8 cellular contexts compared by ENCODE assay signal in the genomic region with DNA sequence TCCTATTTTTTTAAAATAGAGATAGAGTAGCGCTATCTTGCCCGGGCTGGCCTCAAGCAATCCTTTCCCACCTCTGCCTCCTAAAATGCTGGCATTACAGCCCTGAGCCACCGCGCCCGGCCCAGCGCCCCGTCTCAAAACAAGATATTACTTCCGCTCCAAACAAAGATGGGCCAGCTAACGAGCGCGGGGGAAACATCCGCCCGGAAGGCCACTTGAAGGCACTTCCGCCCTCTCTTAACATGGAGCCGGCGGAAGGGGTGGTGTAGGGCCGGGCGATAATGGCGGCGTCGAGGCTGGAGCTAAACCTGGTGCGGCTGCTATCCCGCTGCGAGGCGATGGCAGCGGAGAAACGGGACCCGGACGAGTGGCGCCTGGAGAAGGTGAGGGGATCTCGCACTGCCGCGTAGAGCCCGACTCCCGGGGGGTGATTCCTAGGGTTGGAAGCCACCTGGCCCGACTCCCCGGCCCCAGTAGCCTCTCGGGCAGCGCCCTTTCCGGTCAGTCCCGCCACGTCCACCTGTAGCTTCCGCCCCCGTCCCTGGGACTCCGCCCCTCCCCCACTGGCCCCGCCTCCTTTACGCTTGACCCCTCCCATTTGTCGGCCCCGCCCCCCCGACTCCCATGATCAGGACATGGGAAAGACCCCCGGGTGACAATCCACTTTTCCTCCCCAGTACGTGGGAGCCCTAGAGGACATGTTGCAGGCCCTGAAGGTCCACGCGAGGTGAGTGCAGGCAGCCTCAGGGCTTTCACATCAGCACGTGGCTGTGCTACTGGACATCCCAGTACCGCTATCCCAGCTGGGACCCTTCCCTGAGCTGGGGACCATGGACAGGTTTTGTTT. TPM values are rescaled to one million over a fixed set of nuclear protein-coding genes. Genes with fewer than 3 reads are reported as not detected.
A peak's percentile ranks its signal among the peaks of the same experiment; 100 is the strongest.
DNase-seq lines count a peak whose midpoint lies in the region; ATAC-seq and TF ChIP-seq lines count a peak whose summit lies in the region.

A gene with protein sequence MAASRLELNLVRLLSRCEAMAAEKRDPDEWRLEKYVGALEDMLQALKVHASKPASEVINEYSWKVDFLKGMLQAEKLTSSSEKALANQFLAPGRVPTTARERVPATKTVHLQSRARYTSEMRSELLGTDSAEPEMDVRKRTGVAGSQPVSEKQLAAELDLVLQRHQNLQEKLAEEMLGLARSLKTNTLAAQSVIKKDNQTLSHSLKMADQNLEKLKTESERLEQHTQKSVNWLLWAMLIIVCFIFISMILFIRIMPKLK (plus strand): TSS at position 233 of the 847 bp plus-strand sequence. CDS start 49 bp downstream, at position 282.

- peak in 1 of 2 donors; percentile 55 for TF ChIP-seq POLR2A in heart left ventricle (IDR thresholded peaks at IDR 0.05)

- peak within 1 kb of the TSS; percentile 83 to 91 (median 84) for H3K4me3 Mint-ChIP-seq in T-cell
- peak within 1 kb of the TSS; percentile 96 for H3K4me3 Mint-ChIP-seq in type B pancreatic cell

- peaks cover 11 to 19% (median 18%) of the 10 kb centered on the region in 3 donors for H3K4me1 Mint-ChIP-seq in T-cell
- peaks cover 8% of the 10 kb centered on the region for H3K4me1 Mint-ChIP-seq in type B pancreatic cell (ENCODE audit: unreplicated experiment)

- H3K27ac Mint-ChIP-seq in T-cell = peak within 1 kb of the TSS; percentile 99 to 100
- H3K27ac Mint-ChIP-seq in type B pancreatic cell = peak within 1 kb of the TSS; percentile 97

- H3K27me3 ChIP-seq in heart left ventricle = no peaks in the 10 kb centered on the region

- 3 to 4% (median 3%) methylated on average over 50 to 56 of the region's 56 CpGs for WGBS in adipose tissue, 3 donors
- WGBS in heart left ventricle, 4 donors = 3 to 6% (median 4%) methylated on average over 38 to 56 of the region's 56 CpGs

- peak within 1 kb of the TSS; percentile 38 to 83 (median 78) for H3K4me3 ChIP-seq in heart left ventricle

- peaks cover 0 to 26% (median 11%) of the 10 kb centered on the region in 12 donors for H3K4me1 ChIP-seq in heart left ventricle

- H3K36me3 Mint-ChIP-seq in T-cell = peaks cover 33% of the 10 kb centered on the region
- H3K36me3 Mint-ChIP-seq in type B pancreatic cell = peaks cover 7% of the 10 kb centered on the region

- CTCF ChIA-PET in T-cell (lab: Charles Lee) = interaction anchor here in 1 of 2 donors (0.7 to 1.0 kb wide), 3 partner anchors 11 to 52 kb away, joined by 3 to 4 read pairs (median 3); a partner anchor contains a TSS

- peak; percentile 95 for DNase-seq in GM03348 (ENCODE audit: low spot score)
- DNase-seq in NCI-H1436 treated with DMSO at 0.1 percent for 48 hours (lab: John Stamatoyannopoulos, UW) = peak; percentile 42
- DNase-seq in T-cell = peak; percentile 73 to 92 (median 88)
- DNase-seq in heart left ventricle = peak; percentile 91 to 95 (median 93)
- peak; percentile 82 to 98 (median 88) for DNase-seq in posterior cingulate gyrus
- DNase-seq in type B pancreatic cell (ENCODE audit: extremely low spot score, unreplicated experiment) = peak; percentile 90

- H3K27me3 Mint-ChIP-seq in T-cell (no peaks in the 10 kb centered on the region), type B pancreatic cell (no peaks in the 10 kb centered on the region)

- intact Hi-C loops in heart left ventricle (cut with DNase I) (loop anchor here in 4 of 10 donors (2.0 to 10.0 kb wide), 4 partner anchors 47 to 138 kb away; a partner anchor contains a TSS), posterior cingulate gyrus (cut with DNase I) (loop anchor here (10.0 kb wide), 2 partner anchors 49 to 141 kb away; a partner anchor contains a TSS)

- H3K9me3 ChIP-seq in heart left ventricle = no peaks in the 10 kb centered on the region

- no peaks in the 10 kb centered on the region for H3K9me3 Mint-ChIP-seq in T-cell
- no peaks in the 10 kb centered on the region for H3K9me3 Mint-ChIP-seq in type B pancreatic cell

- TF ChIP-seq CTCF in heart left ventricle (IDR thresholded peaks at IDR 0.05) (no peak), type B pancreatic cell (conservative IDR thresholded peaks at IDR 0.05) (no peak)

- POLR2A ChIA-PET in T-cell (lab: Charles Lee) = interaction anchor here in 1 of 2 donors (0.7 kb wide), 1 partner anchor 113 kb away, joined by 3 read pairs; no protein-coding TSS in a partner anchor

- ATAC-seq in HG02610 (IDR thresholded peaks at IDR 0.05; ENCODE audit: unreplicated experiment) (peak; percentile 72), T-cell (replicated peaks in 1 of 4) (peak; percentile 92 to 97 (median 96)), heart left ventricle (peak; percentile 95 to 97 (median 95))

- peaks cover 0 to 61% (median 49%) of the 10 kb centered on the region in 9 donors for H3K36me3 ChIP-seq in heart left ventricle

- H3K27ac ChIP-seq in adipose tissue (ENCODE audit: low read depth, low read length) (peak within 1 kb of the TSS; percentile 28), heart left ventricle (peak within 1 kb of the TSS; percentile 90 to 97 (median 94))

RNA-seq across cellular contexts. Expression of the gene that starts here (rescaled TPM):
- total RNA-seq in T-cell = 10 to 100 TPM; 23.8 to 45.2 (median 38.6) TPM
- 10 to 100 TPM; 41.1 to 61.7 (median 45.7) TPM for polyA plus RNA-seq in adipose tissue
- 10 to 100 TPM; 22.5 to 34.4 (median 25.8) TPM for total RNA-seq in heart left ventricle
- 10 to 100 TPM; 60.6 to 69.6 TPM for polyA plus RNA-seq in heart left ventricle
- 18.7 and 22.3 TPM in 2 replicates for total RNA-seq in type B pancreatic cell (ENCODE audit: low replicate concordance)

Comparison
In these comparisons a context has a peak if more than half of its experiments do, and no peak if none do; other contexts are left out.
1. Peak in every context shown above with its lines: DNase-seq, ATAC-seq, H3K4me3 ChIP-seq and H3K27ac ChIP-seq.
2. DNase-seq: peak in every context shown above with its lines; median percentile 95 in GM03348; 93 in heart left ventricle; 90 in type B pancreatic cell; 88 in posterior cingulate gyrus; 88 in T-cell; 42 in NCI-H1436 treated with DMSO at 0.1 percent for 48 hours.